ENCODE assay signal across 8 cellular contexts in genomic region chr1:119968068-119968492, GRCh38.
DNase-seq lines count a peak whose midpoint lies in the region; ATAC-seq and TF ChIP-seq lines count a peak whose summit lies in the region.

No MANE protein-coding gene starts in this region.

- TF ChIP-seq POLR2A in esophagus muscularis mucosa (IDR thresholded peaks at IDR 0.05; ENCODE audit: low read depth), result no peak

- H3K27ac ChIP-seq in esophagus muscularis mucosa (replicated peaks in 1 of 4) (no peak overlapping the region), neutrophil (peak overlapping the region; percentile 26)

- no peak for TF ChIP-seq EP300 in esophagus muscularis mucosa (IDR thresholded peaks at IDR 0.05)

- no peaks in the 10 kb centered on the region for H3K27me3 Mint-ChIP-seq in activated CD8-positive, alpha-beta memory T cell treated with anti-CD3 and anti-CD28 coated beads, Interleukin-2, amount 10 ng/mL, durations not matched to agents 7 days and 5 days
- H3K27me3 Mint-ChIP-seq in type B pancreatic cell, result no peaks in the 10 kb centered on the region

- peaks cover 11% of the 10 kb centered on the region for H3K4me1 Mint-ChIP-seq in activated CD8-positive, alpha-beta memory T cell treated with anti-CD3 and anti-CD28 coated beads, Interleukin-2, amount 10 ng/mL, durations not matched to agents 7 days and 5 days
- H3K4me1 Mint-ChIP-seq in type B pancreatic cell (ENCODE audit: unreplicated experiment), result peaks cover 24% of the 10 kb centered on the region

- TF ChIP-seq CTCF in esophagus muscularis mucosa (IDR thresholded peaks at IDR 0.05) (peak; percentile 58 to 77 (median 58)), neutrophil (IDR thresholded peaks at IDR 0.05) (peak; percentile 87), type B pancreatic cell (conservative IDR thresholded peaks at IDR 0.05) (peak; percentile 77)

- no peak overlapping the region for H3K4me3 Mint-ChIP-seq in activated CD8-positive, alpha-beta memory T cell treated with anti-CD3 and anti-CD28 coated beads, Interleukin-2, amount 10 ng/mL, durations not matched to agents 7 days and 5 days
- H3K4me3 Mint-ChIP-seq in type B pancreatic cell, result no peak overlapping the region

- CTCF ChIA-PET in activated CD8-positive, alpha-beta memory T cell treated with anti-CD3 and anti-CD28 coated beads, Interleukin-2, amount 10 ng/mL, durations not matched to agents 7 days and 5 days (lab: Charles Lee), result interaction anchor here (0.6 to 1.9 kb wide), 13 partner anchors 9 to 225 kb away, joined by 3 to 14 read pairs (median 4); no protein-coding TSS in a partner anchor

- ATAC-seq in HG02678 (IDR thresholded peaks at IDR 0.05; ENCODE audit: unreplicated experiment), result peak; percentile 87
- peak; percentile 99 for ATAC-seq in activated CD8-positive, alpha-beta memory T cell treated with anti-CD3 and anti-CD28 coated beads, Interleukin-2, amount 10 ng/mL, durations not matched to agents 7 days and 5 days

- H3K36me3 ChIP-seq in esophagus muscularis mucosa (peaks cover 23 to 75% (median 35%) of the 10 kb centered on the region in 4 donors), neutrophil (peaks cover 86% of the 10 kb centered on the region)

- intact Hi-C loops in esophagus muscularis mucosa (cut with DNase I), result no loop called here

- peak overlapping the region; percentile 19 for H3K27ac Mint-ChIP-seq in activated CD8-positive, alpha-beta memory T cell treated with anti-CD3 and anti-CD28 coated beads, Interleukin-2, amount 10 ng/mL, durations not matched to agents 7 days and 5 days
- H3K27ac Mint-ChIP-seq in type B pancreatic cell, result peak overlapping the region; percentile 88

- H3K9me3 Mint-ChIP-seq in activated CD8-positive, alpha-beta memory T cell treated with anti-CD3 and anti-CD28 coated beads, Interleukin-2, amount 10 ng/mL, durations not matched to agents 7 days and 5 days (ENCODE audit: low read depth), result no peaks in the 10 kb centered on the region
- H3K9me3 Mint-ChIP-seq in type B pancreatic cell, result peaks cover 3% of the 10 kb centered on the region

- 67% methylated on average over 1 of the region's 1 CpG for WGBS in esophagus muscularis mucosa

- H3K4me3 ChIP-seq in esophagus muscularis mucosa (no peak overlapping the region), neutrophil (ENCODE audit: low read depth in 1 of 2, low read length in 1 of 2) (no peak overlapping the region)

- H3K36me3 Mint-ChIP-seq in activated CD8-positive, alpha-beta memory T cell treated with anti-CD3 and anti-CD28 coated beads, Interleukin-2, amount 10 ng/mL, durations not matched to agents 7 days and 5 days, result peaks cover 37% of the 10 kb centered on the region
- H3K36me3 Mint-ChIP-seq in type B pancreatic cell, result peaks cover 51% of the 10 kb centered on the region

- no peaks in the 10 kb centered on the region for H3K9me3 ChIP-seq in esophagus muscularis mucosa
- H3K9me3 ChIP-seq in neutrophil, result no peaks in the 10 kb centered on the region

- peaks cover 22 to 38% (median 25%) of the 10 kb centered on the region in 4 donors for H3K4me1 ChIP-seq in esophagus muscularis mucosa
- no peaks in the 10 kb centered on the region for H3K4me1 ChIP-seq in neutrophil (ENCODE audit: control insufficient read depth in 1 of 2, insufficient read depth in 1 of 2, low read depth in 1 of 2, low read length in 1 of 2)

- DNase-seq in NCI-H446 (lab: John Stamatoyannopoulos, UW) (peak; percentile 20 to 48), NCI-H446 treated with DMSO at 0.1 percent for 48 hours (lab: John Stamatoyannopoulos, UW) (no peak), NCI-H82 treated with DMSO at 0.1 percent for 48 hours (lab: John Stamatoyannopoulos, UW; ENCODE audit: unreplicated experiment) (peak; percentile 5), esophagus muscularis mucosa (ENCODE audit: extremely low spot score) (no peak), type B pancreatic cell (ENCODE audit: extremely low spot score, unreplicated experiment) (no peak)
- peak; percentile 88 for DNase-seq in activated CD8-positive, alpha-beta memory T cell treated with anti-CD3 and anti-CD28 coated beads, Interleukin-2, amount 10 ng/mL, durations not matched to agents 7 days and 5 days

- H3K27me3 ChIP-seq in esophagus muscularis mucosa, result no peaks in the 10 kb centered on the region
- H3K27me3 ChIP-seq in neutrophil, result no peaks in the 10 kb centered on the region

Comparison
In these comparisons a context has a peak if more than half of its experiments do, and no peak if none do; other contexts are left out.
1. DNase-seq: peak in NCI-H446 (2 of 2), NCI-H82 treated with DMSO at 0.1 percent for 48 hours (single experiment) and activated CD8-positive, alpha-beta memory T cell treated with anti-CD3 and anti-CD28 coated beads, Interleukin-2, amount 10 ng/mL, durations not matched to agents 7 days and 5 days (single experiment); none in NCI-H446 treated with DMSO at 0.1 percent for 48 hours (single experiment), esophagus muscularis mucosa (single experiment) and type B pancreatic cell (single experiment).
2. Peak in every context shown above with its lines, with median percentiles within 50 percentile points of each other: CTCF ChIP-seq.